ENCODE assay signal across 18 cellular contexts in the genomic region with DNA sequence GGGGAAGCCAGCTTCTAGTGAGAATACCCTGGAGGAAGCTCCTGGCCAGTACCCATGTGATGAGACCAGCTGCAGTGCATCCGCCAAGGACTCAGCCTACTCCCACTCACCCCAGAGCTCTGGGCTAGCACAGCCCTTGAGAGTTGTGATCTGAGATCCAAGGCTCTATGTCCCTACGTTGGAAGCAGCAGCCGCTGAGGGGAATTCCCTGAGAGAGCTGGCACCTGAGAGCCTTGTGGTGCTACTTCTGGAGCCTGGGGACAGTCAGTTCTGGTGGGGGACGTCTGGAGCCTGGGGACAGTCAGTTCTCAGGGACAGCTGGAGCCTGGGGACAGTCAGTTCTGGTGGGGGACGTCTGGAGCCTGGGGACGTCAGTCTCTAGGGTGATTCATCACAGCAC. TPM values are rescaled to one million over a fixed set of nuclear protein-coding genes. Genes with fewer than 3 reads are reported as not detected.
DNase-seq lines count a peak whose midpoint lies in the region; ATAC-seq and TF ChIP-seq lines count a peak whose summit lies in the region.
"Had no signal": no experiment of that assay in that cellular context is flagged by ENCODE, and none has a peak within 500 bp of the region (broad histone marks: within the 10 kb centered on the region; RNA-seq: fewer than 3 reads in every experiment).

No MANE protein-coding gene starts in this region.

- H3K27me3 Mint-ChIP-seq in stimulated activated memory B cell treated with anti-CD40 and anti-IgM and Interleukin-4, amounts not matched to agents 10 μg/mL and 1 μg/mL and 100 μg/mL, for 72 hours = no peaks in the 10 kb centered on the region

- H3K4me1 Mint-ChIP-seq in stimulated activated memory B cell treated with anti-CD40 and anti-IgM and Interleukin-4, amounts not matched to agents 10 μg/mL and 1 μg/mL and 100 μg/mL, for 72 hours = no peaks in the 10 kb centered on the region
- H3K4me1 Mint-ChIP-seq: CD4-positive, alpha-beta memory T cell had no signal

- no peak overlapping the region for H3K4me2 ChIP-seq in OCI-LY7 (ENCODE audit: low read length)
- H3K4me2 ChIP-seq: A549, BLaER1, KMS-11 had no signal

- H3K9me2 ChIP-seq in OCI-LY7 (ENCODE audit: insufficient read depth, low read length) = no peaks in the 10 kb centered on the region

- no peaks in the 10 kb centered on the region for H3K36me3 ChIP-seq in adrenal gland (replicated peaks in 1 of 2)
- no peaks in the 10 kb centered on the region for H3K36me3 ChIP-seq in OCI-LY7 (ENCODE audit: insufficient read depth, low read length)
- H3K36me3 ChIP-seq: BLaER1, SJSA1 had no signal

- peak; percentile 25 to 78 for ATAC-seq in left cardiac atrium
- peak; percentile 17 for ATAC-seq in stimulated activated memory B cell treated with anti-CD40 and anti-IgM and Interleukin-4, amounts not matched to agents 10 μg/mL and 1 μg/mL and 100 μg/mL, for 72 hours
- ATAC-seq: A549, PC-3 had no signal

- intact Hi-C loops in adrenal gland (cut with DNase I) (no loop called here), left cardiac atrium (cut with DNase I) (no loop called here), OCI-LY7 (cut with micrococcal nuclease; ENCODE audit: unreplicated experiment) (no loop called here)

- no peaks in the 10 kb centered on the region for H4K20me1 ChIP-seq in OCI-LY7 (ENCODE audit: insufficient read depth, low read length)
- H4K20me1 ChIP-seq: BLaER1 had no signal

- H3K4me3 Mint-ChIP-seq in stimulated activated memory B cell treated with anti-CD40 and anti-IgM and Interleukin-4, amounts not matched to agents 10 μg/mL and 1 μg/mL and 100 μg/mL, for 72 hours = no peak overlapping the region
- H3K4me3 Mint-ChIP-seq: CD4-positive, alpha-beta memory T cell had no signal

- H3K27ac ChIP-seq in adrenal gland = no peak overlapping the region
- H3K27ac ChIP-seq in OCI-LY7 (ENCODE audit: low read depth, low read length, poor library complexity, severe bottlenecking) = no peak overlapping the region
- H3K27ac ChIP-seq: A549, BLaER1, KMS-11, RWPE1, SJSA1 had no signal

- H3K4me3 ChIP-seq in adrenal gland (no peak overlapping the region), OCI-LY7 (ENCODE audit: low read depth, low read length, poor library complexity, severe bottlenecking) (no peak overlapping the region)
- H3K4me3 ChIP-seq: A549, BLaER1, SJSA1 had no signal

- H3K36me3 Mint-ChIP-seq in stimulated activated memory B cell treated with anti-CD40 and anti-IgM and Interleukin-4, amounts not matched to agents 10 μg/mL and 1 μg/mL and 100 μg/mL, for 72 hours = no peaks in the 10 kb centered on the region
- H3K36me3 Mint-ChIP-seq: CD4-positive, alpha-beta memory T cell had no signal

- POLR2A ChIA-PET in OCI-LY7 (lab: Charles Lee) = no interaction called here

- DNase-seq in adrenal gland (peak in 4 of 7 donors; percentile 12 to 35 (median 22)), left cardiac atrium (peak; percentile 37), myocyte (ENCODE audit: low read depth) (peak; percentile 19), inferior parietal cortex (ENCODE audit: extremely low spot score) (no peak), GM03348 (ENCODE audit: low spot score) (no peak), OCI-LY7 (ENCODE audit: low spot score) (no peak)
- DNase-seq: CD4-positive, alpha-beta memory T cell; GOT3; MV-4-11; NCI-H1694 treated with DMSO at 0.1 percent for 48 hours; NCI-H2227 treated with DMSO at 0.1 percent for 48 hours; PC-3 had no signal

- 40 to 55% (median 50%) methylated on average over 4 to 6 of the region's 6 CpGs for WGBS in adrenal gland, 4 donors

- no peak for TF ChIP-seq POLR2A in adrenal gland (IDR thresholded peaks at IDR 0.05)

- TF ChIP-seq CTCF in adrenal gland (IDR thresholded peaks at IDR 0.05) (no peak), OCI-LY7 (conservative IDR thresholded peaks at IDR 0.05; ENCODE audit: low read length) (no peak)

- H3K9me3 ChIP-seq in adrenal gland (replicated peaks in 1 of 3) = no peaks in the 10 kb centered on the region
- H3K9me3 ChIP-seq in OCI-LY7 (ENCODE audit: low read length) = no peaks in the 10 kb centered on the region
- H3K9me3 ChIP-seq: A549, BLaER1, SJSA1 had no signal

- H3K27ac Mint-ChIP-seq in stimulated activated memory B cell treated with anti-CD40 and anti-IgM and Interleukin-4, amounts not matched to agents 10 μg/mL and 1 μg/mL and 100 μg/mL, for 72 hours = no peak overlapping the region
- H3K27ac Mint-ChIP-seq: CD4-positive, alpha-beta memory T cell had no signal

- CTCF ChIA-PET in OCI-LY7 (lab: Charles Lee; ENCODE audit: unreplicated experiment) = no interaction called here

- no TSS peak for BruUV-seq in OCI-LY7 (replicated peaks; lab: Mats Ljungman, UMichigan)

- no peaks in the 10 kb centered on the region for H3K27me3 ChIP-seq in adrenal gland
- H3K27me3 ChIP-seq: BLaER1, SJSA1 had no signal

- no peaks in the 10 kb centered on the region for H3K79me2 ChIP-seq in OCI-LY7 (ENCODE audit: insufficient read depth, low read depth, low read length)

- H2AFZ ChIP-seq in OCI-LY7 (ENCODE audit: low read length) = no peak overlapping the region

- peaks cover 5 to 11% of the 10 kb centered on the region in 2 donors for H3K4me1 ChIP-seq in adrenal gland (replicated peaks in 1 of 2)
- H3K4me1 ChIP-seq in OCI-LY7 (ENCODE audit: insufficient read depth, low read length, poor library complexity, severe bottlenecking) = no peaks in the 10 kb centered on the region
- H3K4me1 ChIP-seq: A549, SJSA1 had no signal

- peaks cover 11% of the 10 kb centered on the region for H3K9me3 Mint-ChIP-seq in stimulated activated memory B cell treated with anti-CD40 and anti-IgM and Interleukin-4, amounts not matched to agents 10 μg/mL and 1 μg/mL and 100 μg/mL, for 72 hours

RNA-seq across cellular contexts. Expression of a gene that starts 39.2 kb away (rescaled TPM):
- total RNA-seq in adrenal gland (10 to 100 TPM in 2 of 8 donors, 1 to 10 TPM in 6; 4.8 to 10.3 (median 8.4) TPM), left cardiac atrium (10 to 100 TPM; 66.2 to 77.3 TPM), myocyte (not detected in 2 replicates), OCI-LY7 (2022) (10.4 and 10.6 TPM in 2 replicates)
- 1 to 10 TPM; 2.2 to 4.3 (median 3.1) TPM for polyA plus RNA-seq in adrenal gland
- polyA plus RNA-seq in myocyte (2012) = 0.24 TPM
- 7.2 and 8.6 TPM in 2 replicates for total RNA-seq in OCI-LY7 (2014; rRNA removed; shearing (Covaris generic))

Comparison
In these comparisons a context has a peak if more than half of its experiments do, and no peak if none do; other contexts are left out.
1. DNase-seq: peak in adrenal gland (4 of 7), left cardiac atrium (single experiment) and myocyte (single experiment); none in inferior parietal cortex (single experiment), GM03348 (single experiment) and OCI-LY7 (single experiment).
2. RNA of a gene that starts 39.2 kb away (total RNA-seq): 66.2 to 77.3 TPM in left cardiac atrium; 7.2 to 10.6 TPM in OCI-LY7, 4.8 to 10.3 TPM in adrenal gland and not detected in myocyte; every median in the first group is over 4 times any median in the second.